In the genomic region with DNA sequence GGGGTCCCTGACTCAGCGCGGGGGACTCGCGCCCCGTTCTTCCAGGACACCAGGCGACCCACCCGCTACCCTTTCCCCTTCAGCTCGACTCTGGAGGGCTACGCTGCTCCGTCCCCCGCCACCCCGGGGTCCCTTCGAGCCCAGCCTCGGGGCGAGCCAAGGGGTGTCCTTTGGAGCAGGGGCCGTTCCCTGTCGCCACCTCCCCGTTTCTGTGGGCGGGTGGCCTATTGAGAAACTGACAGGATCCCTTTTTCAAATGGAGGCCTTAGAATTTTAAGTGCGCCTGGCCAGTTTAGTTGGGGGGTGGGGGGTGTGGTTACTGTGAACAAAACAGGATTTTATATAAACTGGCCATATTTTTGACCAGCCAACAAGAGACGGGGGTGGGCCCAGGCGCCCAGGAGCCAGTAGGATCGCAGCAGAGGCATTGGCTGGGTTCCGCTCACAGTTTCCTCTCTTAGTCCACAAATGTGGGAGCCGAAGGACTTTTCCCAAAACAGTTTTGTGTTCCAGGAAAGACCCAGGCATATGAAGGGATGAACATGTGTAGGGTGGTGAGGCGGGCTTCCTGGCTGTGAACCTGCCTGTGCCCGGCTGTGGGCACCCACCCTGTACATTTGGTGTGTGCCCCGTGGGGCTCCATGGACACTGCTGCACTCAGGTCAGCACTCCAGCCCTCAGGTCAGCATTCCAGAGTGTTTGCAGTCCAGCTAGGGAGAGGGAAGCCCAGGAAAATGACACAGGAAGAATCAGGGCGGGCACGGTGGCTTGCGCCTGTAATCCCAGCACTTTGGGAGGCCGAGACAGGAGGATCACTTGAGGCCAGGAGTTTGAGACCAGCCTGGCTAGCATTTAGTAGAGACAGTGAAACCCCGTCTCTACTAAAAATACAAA, we compare ENCODE assay signal across 8 cellular contexts. TPM values are rescaled to one million over a fixed set of nuclear protein-coding genes. Genes with fewer than 3 reads are reported as not detected.
DNase-seq lines count a peak whose midpoint lies in the region; ATAC-seq and TF ChIP-seq lines count a peak whose summit lies in the region.

No MANE protein-coding gene starts in this region.

- peak overlapping the region; percentile 31 to 82 (median 68) for H3K4me3 ChIP-seq in dorsolateral prefrontal cortex
- H3K4me3 ChIP-seq in thoracic aorta, result peak overlapping the region; percentile 94

- TF ChIP-seq CTCF in dorsolateral prefrontal cortex (IDR thresholded peaks at IDR 0.05 in 54 of 56, conservative IDR thresholded peaks at IDR 0.05 in 2 of 56; ENCODE audit: low read depth in 1 of 56, partially characterized antibody in 56 of 56) (peak in 1 of 56 donors; percentile 20), thoracic aorta (IDR thresholded peaks at IDR 0.05) (no peak)

- no peaks in the 10 kb centered on the region for H3K27me3 ChIP-seq in dorsolateral prefrontal cortex
- no peaks in the 10 kb centered on the region for H3K27me3 ChIP-seq in thoracic aorta (replicated peaks; ENCODE audit: insufficient read depth)

- intact Hi-C loops in dorsolateral prefrontal cortex (cut with DNase I), result loop anchor here in 1 of 2 donors (10.0 kb wide), 1 partner anchor 61 kb away; no protein-coding TSS in a partner anchor

- H3K36me3 ChIP-seq in thoracic aorta, result no peaks in the 10 kb centered on the region

- DNase-seq in COLO829 (ENCODE audit: low spot score) (peak; percentile 73), NCI-H2227 (lab: John Stamatoyannopoulos, UW; ENCODE audit: unreplicated experiment) (peak; percentile 49), dorsolateral prefrontal cortex (peak in 9 of 10 donors; percentile 35 to 85 (median 70)), medulla oblongata (ENCODE audit: extremely low spot score) (peak; percentile 62), thoracic aorta (ENCODE audit: low spot score) (peak; percentile 82)

- H3K4me1 ChIP-seq in thoracic aorta (ENCODE audit: control insufficient read depth in 1 of 2, low read depth in 2 of 2), result peaks cover 23 to 49% of the 10 kb centered on the region in 2 donors

- no peak for TF ChIP-seq POLR2A in GM18505 (IDR thresholded peaks at IDR 0.05; ENCODE audit: borderline replicate concordance, extremely low read depth, insufficient read depth, insufficient read length)

- no peaks in the 10 kb centered on the region for H3K9me3 ChIP-seq in thoracic aorta

- ATAC-seq in thoracic aorta (ENCODE audit: insufficient number of reproducible peaks, low FRiP score, low read depth) (peak; percentile 40), GM18511 (IDR thresholded peaks at IDR 0.05; ENCODE audit: unreplicated experiment) (no peak), GM18505 (IDR thresholded peaks at IDR 0.05; ENCODE audit: unreplicated experiment) (no peak), HG02759 (IDR thresholded peaks at IDR 0.05; ENCODE audit: unreplicated experiment) (no peak)

- peak overlapping the region; percentile 63 to 99 (median 95) for H3K27ac ChIP-seq in dorsolateral prefrontal cortex
- peak overlapping the region; percentile 97 to 100 for H3K27ac ChIP-seq in thoracic aorta

RNA-seq across cellular contexts. Expression of a gene that starts 0.7 kb away (rescaled TPM):
- total RNA-seq in dorsolateral prefrontal cortex (100 to 1,000 TPM in 119 of 120 experiments, 10 to 100 TPM in 1; 97.8 to 275 (median 166) TPM), thoracic aorta (100 to 1,000 TPM; 475 to 619 TPM)

RNA-seq across cellular contexts. Expression of a gene that starts 22.9 kb away (rescaled TPM):
- total RNA-seq in dorsolateral prefrontal cortex (10 to 100 TPM in 17 of 120 experiments, 1 to 10 TPM in 103; 2.1 to 18.2 (median 6.7) TPM), thoracic aorta (10 to 100 TPM in 1 of 2 donors, 1 to 10 TPM in 1; 6.8 to 13.0 TPM)

RNA-seq across cellular contexts. Expression of a gene that starts 53.8 kb away (rescaled TPM):
- 100 to 1,000 TPM in 25 of 120 experiments, 10 to 100 TPM in 95; 31.2 to 256 (median 75.8) TPM for total RNA-seq in dorsolateral prefrontal cortex
- total RNA-seq in thoracic aorta, result 100 to 1,000 TPM; 205 to 308 TPM
